ENCODE assay signal across 8 cellular contexts in genomic region chr6:73580247-73581149, GRCh38. TPM values are rescaled to one million over a fixed set of nuclear protein-coding genes. Genes with fewer than 3 reads are reported as not detected.
A peak's percentile ranks its signal among the peaks of the same experiment; 100 is the strongest.
DNase-seq lines count a peak whose midpoint lies in the region; ATAC-seq, FAIRE-seq and TF ChIP-seq lines count a peak whose summit lies in the region.

No MANE protein-coding gene starts in this region.

- CTCF ChIA-PET in activated naive CD4-positive, alpha-beta T cell treated with anti-CD3 and anti-CD28 coated beads, Interleukin-2, amount 10 ng/mL, durations not matched to agents 7 days and 5 days (lab: Charles Lee), result interaction anchor here (1.0 to 1.3 kb wide), 5 partner anchors 12 to 73 kb away, joined by 3 to 5 read pairs (median 3); no protein-coding TSS in a partner anchor

- H3K27ac ChIP-seq in SJCRH30 (peak overlapping the region; percentile 91), ovary (peak overlapping the region; percentile 69 to 84), thymus (ENCODE audit: low read depth) (peak overlapping the region; percentile 86)

- H3K27me3 Mint-ChIP-seq in activated naive CD4-positive, alpha-beta T cell treated with anti-CD3 and anti-CD28 coated beads, Interleukin-2, amount 10 ng/mL, durations not matched to agents 7 days and 5 days, result no peaks in the 10 kb centered on the region

- H3K36me3 ChIP-seq in SJCRH30, result no peaks in the 10 kb centered on the region
- no peaks in the 10 kb centered on the region for H3K36me3 ChIP-seq in ovary
- H3K36me3 ChIP-seq in thymus (ENCODE audit: control insufficient read depth, insufficient read depth), result no peaks in the 10 kb centered on the region

- FAIRE-seq in A204.1 (lab: Jason Lieb, UNC), result peak; percentile 78

- H3K27ac Mint-ChIP-seq in activated naive CD4-positive, alpha-beta T cell treated with anti-CD3 and anti-CD28 coated beads, Interleukin-2, amount 10 ng/mL, durations not matched to agents 7 days and 5 days, result peak overlapping the region; percentile 91

- TF ChIP-seq CTCF in ovary (IDR thresholded peaks at IDR 0.05), result peak in 2 of 3 donors; percentile 24 to 51

- peak overlapping the region; percentile 25 for H3K4me3 Mint-ChIP-seq in activated naive CD4-positive, alpha-beta T cell treated with anti-CD3 and anti-CD28 coated beads, Interleukin-2, amount 10 ng/mL, durations not matched to agents 7 days and 5 days

- no peaks in the 10 kb centered on the region for H3K9me3 ChIP-seq in SJCRH30 (replicated peaks)
- no peaks in the 10 kb centered on the region for H3K9me3 ChIP-seq in ovary
- no peaks in the 10 kb centered on the region for H3K9me3 ChIP-seq in thymus (ENCODE audit: control insufficient read depth)

- H3K4me1 Mint-ChIP-seq in activated naive CD4-positive, alpha-beta T cell treated with anti-CD3 and anti-CD28 coated beads, Interleukin-2, amount 10 ng/mL, durations not matched to agents 7 days and 5 days, result peaks cover 30% of the 10 kb centered on the region

- intact Hi-C loops in head of caudate nucleus (cut with DNase I), result loop anchor here (2.0 kb wide), 1 partner anchor 58 kb away; no protein-coding TSS in a partner anchor
- intact Hi-C loops in ovary (cut with DNase I), result loop anchor here in 3 of 4 donors (2.0 to 5.0 kb wide), 3 partner anchors 58 to 1637 kb away; partner anchors contain the start of gene EEF1A1 (in 2 of the 3)

- TF ChIP-seq POLR2A in ovary (IDR thresholded peaks at IDR 0.05), result peak; percentile 25

- DNase-seq in SJCRH30 (peak; percentile 88), head of caudate nucleus (peak; percentile 57 to 94 (median 84)), ovary (peak; percentile 78 to 85 (median 84))
- DNase-seq in activated naive CD4-positive, alpha-beta T cell treated with anti-CD3 and anti-CD28 coated beads, Interleukin-2, amount 10 ng/mL, durations not matched to agents 7 days and 5 days, result peak; percentile 67

- H3K4me1 ChIP-seq in SJCRH30 (peaks cover 16% of the 10 kb centered on the region), ovary (ENCODE audit: insufficient read depth) (peaks cover 8% of the 10 kb centered on the region), thymus (ENCODE audit: control insufficient read depth, insufficient read depth, low read length) (peaks cover 5% of the 10 kb centered on the region)

- H3K9me3 Mint-ChIP-seq in activated naive CD4-positive, alpha-beta T cell treated with anti-CD3 and anti-CD28 coated beads, Interleukin-2, amount 10 ng/mL, durations not matched to agents 7 days and 5 days, result peaks cover 8% of the 10 kb centered on the region

- H3K36me3 Mint-ChIP-seq in activated naive CD4-positive, alpha-beta T cell treated with anti-CD3 and anti-CD28 coated beads, Interleukin-2, amount 10 ng/mL, durations not matched to agents 7 days and 5 days, result peaks cover 5% of the 10 kb centered on the region

- peak; percentile 87 for ATAC-seq in GM18909 (IDR thresholded peaks at IDR 0.05; ENCODE audit: poor library complexity, unreplicated experiment)
- peak; percentile 70 for ATAC-seq in HG03159 (IDR thresholded peaks at IDR 0.05; ENCODE audit: unreplicated experiment)

- H3K27me3 ChIP-seq in SJCRH30 (no peaks in the 10 kb centered on the region), ovary (no peaks in the 10 kb centered on the region), thymus (ENCODE audit: control insufficient read depth, insufficient read depth) (no peaks in the 10 kb centered on the region)

- TF ChIP-seq EP300 in ovary (IDR thresholded peaks at IDR 0.05), result peak; percentile 40

- WGBS in ovary, 3 donors, result 2 to 3% (median 3%) methylated on average over 21 of the region's 21 CpGs
- 49% methylated on average over 21 of the region's 21 CpGs for WGBS in thymus

- H3K4me3 ChIP-seq in SJCRH30 (peak overlapping the region; percentile 45), ovary (peak overlapping the region; percentile 13), thymus (ENCODE audit: low read length) (no peak overlapping the region)

RNA-seq across cellular contexts. Expression of gene EEF1A1, which starts 59.7 kb away (rescaled TPM):
- 14,252 and 14,593 TPM in 2 replicates for total RNA-seq in SJCRH30 (2014; rRNA removed; shearing (Covaris generic))
- total RNA-seq in ovary, result over 10,000 TPM; 15,703 to 19,058 (median 16,968) TPM
- polyA plus RNA-seq in ovary (over 10,000 TPM; 15,578 to 19,769 TPM), thymus (12,119 TPM)
